In genomic region chr1:75785964-75786853, GRCh38 we compare ENCODE assay signal across 8 cellular contexts. TPM values are rescaled to one million over a fixed set of nuclear protein-coding genes. Genes with fewer than 3 reads are reported as not detected.
DNase-seq lines count a peak whose midpoint lies in the region; ATAC-seq, FAIRE-seq and TF ChIP-seq lines count a peak whose summit lies in the region.

TSS of gene RABGGTB (plus strand) at chr1:75786256. CDS start at chr1:75786272, 16 bp downstream.

- POLR2A ChIA-PET in HepG2 (lab: Yijun Ruan, JAX): interaction anchor here (0.7 to 3.9 kb wide), 18 partner anchors 9 to 521 kb away, joined by 3 to 54 read pairs (median 5); partner anchors contain the start of genes ACADM and MSH4

- H3K4me3 Mint-ChIP-seq in CD14-positive monocyte: peak within 1 kb of the TSS; percentile 98 to 99

- WGBS in HepG2 (ENCODE audit: low lambda C conversion rate): under 1% methylated on average over 18 of the region's 28 CpGs

- intact Hi-C loops in CD14-positive monocyte (cut with micrococcal nuclease) (loop anchor here (5.0 kb wide), 1 partner anchor 64 kb away; the partner anchor contains the start of gene ACADM (in 2 of the 2)), HepG2 (cut with micrococcal nuclease; ENCODE audit: unreplicated experiment) (loop anchor here (1.0 to 2.0 kb wide), 2 partner anchors 61 to 171 kb away; no protein-coding TSS in a partner anchor)

- peak; percentile 82 for FAIRE-seq in HepG2 (lab: Jason Lieb, UNC)

- peaks cover 0 to 4% (median 0%) of the 10 kb centered on the region in 7 donors for H3K9me3 Mint-ChIP-seq in CD14-positive monocyte

- peaks cover 0 to 3% (median 0%) of the 10 kb centered on the region in 3 donors for H3K27me3 Mint-ChIP-seq in CD14-positive monocyte (ENCODE audit: low read depth in 3 of 3)

- ATAC-seq in GM19397 (IDR thresholded peaks at IDR 0.05; ENCODE audit: unreplicated experiment): peak; percentile 73
- ATAC-seq in HG03571 (IDR thresholded peaks at IDR 0.05; ENCODE audit: unreplicated experiment): peak; percentile 59
- peak; percentile 95 for ATAC-seq in HepG2

- peak within 1 kb of the TSS; percentile 91 for H2AFZ ChIP-seq in HepG2 (ENCODE audit: low read length)

- BruUV-seq in HepG2 (replicated peaks; lab: Mats Ljungman, UMichigan): TSS peak; percentile 70

- H3K4me3 ChIP-seq in HepG2 (replicated peaks in 1 of 3; ENCODE audit: insufficient read depth in 1 of 3, low read depth in 2 of 3, low read length in 3 of 3): peak within 1 kb of the TSS; percentile 81 to 98 (median 94)

- H3K4me1 ChIP-seq in HepG2 (ENCODE audit: insufficient read depth, low read length): peaks cover 35% of the 10 kb centered on the region

- peaks cover 43% of the 10 kb centered on the region for H4K20me1 ChIP-seq in HepG2 (ENCODE audit: insufficient read depth, low read length)

- H3K36me3 ChIP-seq in HepG2 (replicated peaks in 1 of 2; ENCODE audit: control insufficient read depth in 1 of 2, insufficient read depth in 2 of 2, low read length in 2 of 2): peaks cover 2 to 20% of the 10 kb centered on the region in 2 experiments; a peak in 3 of 5 replicates

- no peaks in the 10 kb centered on the region for H3K9me3 ChIP-seq in HepG2 (ENCODE audit: low read length)

- in situ Hi-C loops in HepG2 (cut with HindIII; ENCODE audit: extremely low pct_ligation_motif_present, low pct_unique_long_range_greater_than_20kb): loop anchor here (5.0 kb wide), 1 partner anchor 59 kb away; no protein-coding TSS in a partner anchor

- peak; percentile 100 for TF ChIP-seq POLR2A in HepG2 (IDR thresholded peaks at IDR 0.05; ENCODE audit: insufficient read depth in 1 of 2, low read depth in 2 of 2, low read length in 2 of 2)

- H3K27ac Mint-ChIP-seq in CD14-positive monocyte: peak within 1 kb of the TSS; percentile 93 to 99 (median 99)

- peaks cover 55% of the 10 kb centered on the region for H3K79me2 ChIP-seq in HepG2 (ENCODE audit: insufficient read depth, low read length)

- no peak for TF ChIP-seq CTCF in CD14-positive monocyte (IDR thresholded peaks at IDR 0.05)
- TF ChIP-seq CTCF in HepG2 (CRISPR knock-in tag; IDR thresholded peaks at IDR 0.05): no peak

- CTCF ChIA-PET in HepG2 (lab: Yijun Ruan, JAX; ENCODE audit: low intra/inter-chr PET ratio, low total read pairs): no interaction called here

- peaks cover 27 to 30% of the 10 kb centered on the region in 2 donors for H3K36me3 Mint-ChIP-seq in CD14-positive monocyte

- H3K4me2 ChIP-seq in HepG2 (ENCODE audit: low read depth, low read length): peak within 1 kb of the TSS; percentile 83

- peak within 1 kb of the TSS; percentile 89 for H3K27ac ChIP-seq in HepG2 (ENCODE audit: extremely low read length, insufficient read depth, low read length)

- H3K9ac ChIP-seq in HepG2 (ENCODE audit: insufficient read depth, low read depth, low read length): peak within 1 kb of the TSS; percentile 95

- H3K4me1 Mint-ChIP-seq in CD14-positive monocyte: peaks cover 60% of the 10 kb centered on the region

- peak; percentile 93 for DNase-seq in CD14-positive monocyte (ENCODE audit: low spot score)
- DNase-seq in NCI-H82 (lab: John Stamatoyannopoulos, UW): peak; percentile 99
- peak; percentile 95 for DNase-seq in activated CD4-positive, alpha-beta T cell treated with anti-CD3 and anti-CD28 coated beads, Interleukin-2, amount 50 U/mL, for 48 hours
- DNase-seq in dermis microvascular lymphatic vessel endothelial cell (ENCODE audit: low read depth in 2 of 2): peak; percentile 94 to 97
- peak; percentile 93 for DNase-seq in HepG2 (ENCODE audit: low spot score)
- peak; percentile 94 for DNase-seq in stimulated activated CD4-positive, alpha-beta T cell treated with anti-CD3 and anti-CD28 coated beads, Interleukin-4, amount 100 ng/mL, for 1 hour

- H3K27me3 ChIP-seq in HepG2 (ENCODE audit: control insufficient read depth in 1 of 2, insufficient read depth in 2 of 2, low read length in 2 of 2): no peaks in the 10 kb centered on the region; a peak in 1 of 5 replicates

- TF ChIP-seq EP300 in HepG2 (IDR thresholded peaks at IDR 0.05; ENCODE audit: low read depth in 2 of 2, low read length in 2 of 2) (peak; percentile 24 to 33; a peak in 1 of 4 replicates), HepG2 (CRISPR knock-in tag; IDR thresholded peaks at IDR 0.05; ENCODE audit: borderline replicate concordance) (no peak; the same call in 1 of the 2 replicates)

- peak; percentile 39; the same call in 1 of the 2 replicates for TF ChIP-seq RAD21 in HepG2 (CRISPR knock-in tag; IDR thresholded peaks at IDR 0.05)

TF ChIP-seq in HepG2, 621 proteins besides CTCF, POLR2A, EP300 and RAD21 (continues in another document):
- TF ChIP-seq CREBL2 (CRISPR knock-in tag; IDR thresholded peaks at IDR 0.05; ENCODE audit: borderline replicate concordance) (no peak), ZFP1 (CRISPR knock-in tag; IDR thresholded peaks at IDR 0.05) (peak; percentile 62; the same call in 1 of the 2 replicates), SETDB1 (CRISPR knock-in tag; IDR thresholded peaks at IDR 0.05; ENCODE audit: borderline replicate concordance) (no peak), ZNF451 (CRISPR knock-in tag; IDR thresholded peaks at IDR 0.05) (0 out of 2 replicates have a peak, but pooled peaks have one; percentile 27), ZFX (CRISPR knock-in tag; IDR thresholded peaks at IDR 0.05; ENCODE audit: low read depth) (peak; percentile 90), ARNT (IDR thresholded peaks at IDR 0.05) (no peak), ELF4 (CRISPR knock-in tag; IDR thresholded peaks at IDR 0.05; ENCODE audit: borderline replicate concordance) (peak; percentile 45; the same call in 1 of the 2 replicates), GATAD1 (CRISPR knock-in tag; IDR thresholded peaks at IDR 0.05) (peak; percentile 88), ZFY (CRISPR knock-in tag; IDR thresholded peaks at IDR 0.05) (peak; percentile 93), ASH2L (IDR thresholded peaks at IDR 0.05; ENCODE audit: insufficient read length, low read depth, low read length) (peak; percentile 79), KLF16 (CRISPR knock-in tag; IDR thresholded peaks at IDR 0.05) (peak in 1 of 2 experiments; percentile 90; a peak in 2 of 4 replicates), MNT (IDR thresholded peaks at IDR 0.05) (peak; percentile 48)

RNA-seq across cellular contexts. Expression of gene RABGGTB, which starts in this region (rescaled TPM):
- polyA plus RNA-seq in CD14-positive monocyte: 1 to 10 TPM; 6.5 to 8.1 TPM
- 41.3 and 47.8 TPM in 2 replicates for total RNA-seq in dermis microvascular lymphatic vessel endothelial cell
- total RNA-seq in HepG2 (2016; rRNA removed; fragmentation: Illumina TruSeq; extraction: Trizol): 269 and 290 TPM in 2 replicates
- total RNA-seq in HepG2 (2016; cell fraction: cytosol; rRNA removed; fragmentation: Illumina TruSeq; extraction: Trizol; ENCODE audit: low read depth): 150 and 165 TPM in 2 replicates
- 267 and 299 TPM in 2 replicates for total RNA-seq in HepG2 (2016; cell fraction: insoluble cytoplasmic fraction; rRNA removed; fragmentation: Illumina TruSeq; extraction: Trizol)
- 228 and 296 TPM in 2 replicates for total RNA-seq in HepG2 (2016; cell fraction: membrane; rRNA removed; fragmentation: Illumina TruSeq; extraction: Trizol)
- 387 and 419 TPM in 2 replicates for total RNA-seq in HepG2 (2016; cell fraction: nucleus; rRNA removed; fragmentation: Illumina TruSeq; extraction: Trizol)
- polyA plus RNA-seq in HepG2 (2011; rRNA removed): 143 and 185 TPM in 2 replicates
- 47.2 and 79.1 TPM in 2 replicates for polyA plus RNA-seq in HepG2 (2011; cell fraction: cytosol; rRNA removed)
- polyA plus RNA-seq in HepG2 (2011; cell fraction: nucleus; rRNA removed): 159 and 212 TPM in 2 replicates
- polyA plus RNA-seq in HepG2 (2012): 171 and 217 TPM in 2 replicates
- polyA plus RNA-seq in HepG2 (2016; cell fraction: cytosol; fragmentation: Illumina TruSeq; extraction: Trizol; ENCODE audit: low read depth): 48.5 and 55.9 TPM in 2 replicates
- polyA plus RNA-seq in HepG2 (2016; cell fraction: insoluble cytoplasmic fraction; fragmentation: Illumina TruSeq; extraction: Trizol; ENCODE audit: low read depth): 208 and 209 TPM in 2 replicates
- 93.0 and 107 TPM in 2 replicates for polyA plus RNA-seq in HepG2 (2016; cell fraction: membrane; fragmentation: Illumina TruSeq; extraction: Trizol; ENCODE audit: low read depth)
- 517 and 535 TPM in 2 replicates for polyA plus RNA-seq in HepG2 (2016; cell fraction: nucleus; fragmentation: Illumina TruSeq; extraction: Trizol; ENCODE audit: insufficient read depth, low read depth)
- 74.7 and 135 TPM in 2 replicates for polyA minus RNA-seq in HepG2 (2011; rRNA and poly(A)+ RNA removed; ENCODE audit: low replicate concordance)
- 73.7 and 80.7 TPM in 2 replicates for polyA minus RNA-seq in HepG2 (2011; cell fraction: cytosol; rRNA and poly(A)+ RNA removed)
- polyA minus RNA-seq in HepG2 (2011; cell fraction: nucleus; rRNA and poly(A)+ RNA removed): 495 and 549 TPM in 2 replicates

Comparison
In these comparisons a context has a peak if more than half of its experiments do, and no peak if none do; other contexts are left out.
1. Peak in every context shown above with its lines: DNase-seq, ATAC-seq, H3K4me3 ChIP-seq and H3K27ac ChIP-seq.
2. RNA of gene RABGGTB (polyA plus RNA-seq): 47.2 to 535 TPM in HepG2; 6.5 to 8.1 TPM in CD14-positive monocyte; every median in the first group is over 4 times any median in the second.